In genomic region chr7:24894670-24895221, GRCh38 we compare ENCODE assay signal across 9 cellular contexts.
DNase-seq lines count a peak whose midpoint lies in the region; ATAC-seq and TF ChIP-seq lines count a peak whose summit lies in the region.
"Had no signal": no experiment of that assay in that cellular context is flagged by ENCODE, and none has a peak within 500 bp of the region (broad histone marks: within the 10 kb centered on the region; RNA-seq: fewer than 3 reads in every experiment).

No MANE protein-coding gene starts in this region.

- intact Hi-C loops in PC-3 (cut with micrococcal nuclease): loop anchor here (5.0 to 10.0 kb wide), 2 partner anchors 178 to 200 kb away; no protein-coding TSS in a partner anchor

- H3K4me1 ChIP-seq in PC-3 (ENCODE audit: insufficient read depth, low read length): peaks cover 18% of the 10 kb centered on the region
- peaks cover 11% of the 10 kb centered on the region for H3K4me1 ChIP-seq in parathyroid adenoma

- H3K36me3 ChIP-seq in PC-3 (ENCODE audit: low read depth, low read length): peaks cover 5% of the 10 kb centered on the region; the same call in 1 of the 2 replicates
- H3K36me3 ChIP-seq in parathyroid adenoma (ENCODE audit: control insufficient read depth, insufficient read depth, low read length): no peaks in the 10 kb centered on the region

- H3K27me3 ChIP-seq in PC-3 (ENCODE audit: low read length): no peaks in the 10 kb centered on the region
- H3K27me3 ChIP-seq in parathyroid adenoma (ENCODE audit: control insufficient read depth, insufficient read depth, low read length): no peaks in the 10 kb centered on the region

- CTCF ChIA-PET in PC-3 (lab: Charles Lee): interaction anchor here (0.9 to 1.3 kb wide), 2 partner anchors 85 to 175 kb away, joined by 3 to 6 read pairs; partner anchors contain the start of gene OSBPL3

- H3K9me2 ChIP-seq in PC-3 (replicated peaks; ENCODE audit: low read length): no peaks in the 10 kb centered on the region

- H3K27ac ChIP-seq in PC-3 (ENCODE audit: low read length): no peak overlapping the region
- H3K27ac ChIP-seq in parathyroid adenoma: no peak overlapping the region
- H3K27ac ChIP-seq: HL-60 had no signal

- no peak overlapping the region for H2AFZ ChIP-seq in PC-3 (ENCODE audit: low read length)
- no peak overlapping the region for H2AFZ ChIP-seq in parathyroid adenoma

- BruUV-seq in PC-3 (replicated peaks; lab: Mats Ljungman, UMichigan): no TSS peak

- TF ChIP-seq CTCF in GM12864 (IDR thresholded peaks at IDR 0.05; ENCODE audit: low read depth, low read length, missing control alignments) (peak; percentile 12), PC-3 (conservative IDR thresholded peaks at IDR 0.05; ENCODE audit: low read depth, low read length) (peak; percentile 59), epithelial cell of proximal tubule (conservative IDR thresholded peaks at IDR 0.05; ENCODE audit: low read depth, low read length) (peak; percentile 56), parathyroid adenoma (IDR thresholded peaks at IDR 0.05) (peak; percentile 49)

- no peaks in the 10 kb centered on the region for H3F3A ChIP-seq in PC-3 (ENCODE audit: low read length, unreplicated experiment)

- DNase-seq in GM12864 (ENCODE audit: low read depth) (no peak), PC-3 (peak; percentile 31), epithelial cell of proximal tubule (ENCODE audit: low read depth) (no peak), HUDEP-2 (lab: John Stamatoyannopoulos, UW; ENCODE audit: unreplicated experiment in 76 of 76) (no peak), T-helper 1 cell (no peak), HuH-7.5 (ENCODE audit: low spot score) (no peak)
- DNase-seq: NCI-H226 had no signal

- H3K9ac ChIP-seq in PC-3 (ENCODE audit: low read length): no peak overlapping the region
- H3K9ac ChIP-seq in parathyroid adenoma: no peak overlapping the region

- H3K9me3 ChIP-seq in PC-3 (ENCODE audit: low read length) (no peaks in the 10 kb centered on the region), parathyroid adenoma (ENCODE audit: control insufficient read depth, low read length) (no peaks in the 10 kb centered on the region)

- H3K4me3 ChIP-seq in GM12864 (ENCODE audit: low read depth, low read length): no peak overlapping the region
- no peak overlapping the region for H3K4me3 ChIP-seq in PC-3 (ENCODE audit: low read length)
- H3K4me3 ChIP-seq in epithelial cell of proximal tubule (ENCODE audit: low read depth, low read length): no peak overlapping the region
- H3K4me3 ChIP-seq in parathyroid adenoma (ENCODE audit: low read depth, low read length): no peak overlapping the region

- POLR2A ChIA-PET in PC-3 (lab: Charles Lee; ENCODE audit: unreplicated experiment): no interaction called here

- no peaks in the 10 kb centered on the region for H4K20me1 ChIP-seq in PC-3 (ENCODE audit: low read length)

- no peak; the same call in 1 of the 2 replicates for ATAC-seq in PC-3

- H3K4me2 ChIP-seq in PC-3 (ENCODE audit: low read length): no peak overlapping the region
- H3K4me2 ChIP-seq in parathyroid adenoma (ENCODE audit: low read length): no peak overlapping the region

- H3K79me2 ChIP-seq in PC-3 (ENCODE audit: low read length): peaks cover 45% of the 10 kb centered on the region
- H3K79me2 ChIP-seq in parathyroid adenoma: peaks cover 6% of the 10 kb centered on the region
